In genomic region chr11:88174627-88175003, GRCh38 we compare ENCODE assay signal across 8 cellular contexts. TPM values are rescaled to one million over a fixed set of nuclear protein-coding genes. Genes with fewer than 3 reads are reported as not detected.
DNase-seq lines count a peak whose midpoint lies in the region; ATAC-seq and TF ChIP-seq lines count a peak whose summit lies in the region.

No MANE protein-coding gene starts in this region.

- H3K4me3 ChIP-seq in vagina, result peak overlapping the region; percentile 53 to 58

- intact Hi-C loops in activated T-helper 2 cell treated with anti-CD3 and anti-CD28 coated beads, Interferon-gamma antibody, Interleukin-2, Interleukin-4, amounts not matched to agents 10 μg/mL and 5 μg/mL and 100 μg/mL, durations not matched to agents 14 hours and 24 hours and 36 hours (cut with micrococcal nuclease), result loop anchor here (2.0 kb wide), 1 partner anchor 162 kb away; the partner anchor contains the start of gene CTSC
- intact Hi-C loops in vagina (cut with DNase I), result no loop called here

- H3K27ac ChIP-seq in vagina, result peak overlapping the region; percentile 59

- peak overlapping the region; percentile 72 for H3K4me3 Mint-ChIP-seq in activated T-helper 2 cell treated with anti-CD3 and anti-CD28 coated beads, Interferon-gamma antibody, Interleukin-2, Interleukin-4, amounts not matched to agents 10 μg/mL and 5 μg/mL and 100 μg/mL, durations not matched to agents 14 hours and 24 hours and 36 hours (ENCODE audit: low read depth)

- no peaks in the 10 kb centered on the region for H3K36me3 ChIP-seq in vagina

- no peak for TF ChIP-seq POLR2A in vagina (IDR thresholded peaks at IDR 0.05)

- H3K27me3 Mint-ChIP-seq in activated T-helper 2 cell treated with anti-CD3 and anti-CD28 coated beads, Interferon-gamma antibody, Interleukin-2, Interleukin-4, amounts not matched to agents 10 μg/mL and 5 μg/mL and 100 μg/mL, durations not matched to agents 14 hours and 24 hours and 36 hours (ENCODE audit: low read depth), result peaks cover 15% of the 10 kb centered on the region

- peaks cover 74% of the 10 kb centered on the region for H3K4me1 ChIP-seq in vagina

- TF ChIP-seq CTCF in omental fat pad (IDR thresholded peaks at IDR 0.05), result no peak
- no peak for TF ChIP-seq CTCF in vagina (IDR thresholded peaks at IDR 0.05)

- no peaks in the 10 kb centered on the region for H3K36me3 Mint-ChIP-seq in activated T-helper 2 cell treated with anti-CD3 and anti-CD28 coated beads, Interferon-gamma antibody, Interleukin-2, Interleukin-4, amounts not matched to agents 10 μg/mL and 5 μg/mL and 100 μg/mL, durations not matched to agents 14 hours and 24 hours and 36 hours (ENCODE audit: low read depth)

- no peaks in the 10 kb centered on the region for H3K9me3 ChIP-seq in vagina

- H3K4me1 Mint-ChIP-seq in activated T-helper 2 cell treated with anti-CD3 and anti-CD28 coated beads, Interferon-gamma antibody, Interleukin-2, Interleukin-4, amounts not matched to agents 10 μg/mL and 5 μg/mL and 100 μg/mL, durations not matched to agents 14 hours and 24 hours and 36 hours (ENCODE audit: low read depth), result peaks cover 42% of the 10 kb centered on the region

- peak; percentile 54 for ATAC-seq in GM21526 (IDR thresholded peaks at IDR 0.05; ENCODE audit: low FRiP score, unreplicated experiment)
- peak; percentile 93 for ATAC-seq in omental fat pad (ENCODE audit: low FRiP score)

- DNase-seq in ELF-1 (ENCODE audit: low read depth, low spot score) (peak; percentile 49), M059J (ENCODE audit: low read depth) (peak; percentile 76), globus pallidus (ENCODE audit: low spot score) (peak; percentile 11), omental fat pad (ENCODE audit: low spot score) (peak; percentile 53), vagina (ENCODE audit: extremely low spot score in 2 of 2) (no peak), NCI-H2196 treated with DMSO at 0.1 percent for 48 hours (lab: John Stamatoyannopoulos, UW; ENCODE audit: unreplicated experiment) (no peak)
- DNase-seq in activated T-helper 2 cell treated with anti-CD3 and anti-CD28 coated beads, Interferon-gamma antibody, Interleukin-2, Interleukin-4, amounts not matched to agents 10 μg/mL and 5 μg/mL and 100 μg/mL, durations not matched to agents 14 hours and 24 hours and 36 hours (ENCODE audit: low spot score), result peak; percentile 20

- H3K27me3 ChIP-seq in vagina, result no peaks in the 10 kb centered on the region

- H3K9me3 Mint-ChIP-seq in activated T-helper 2 cell treated with anti-CD3 and anti-CD28 coated beads, Interferon-gamma antibody, Interleukin-2, Interleukin-4, amounts not matched to agents 10 μg/mL and 5 μg/mL and 100 μg/mL, durations not matched to agents 14 hours and 24 hours and 36 hours, result no peaks in the 10 kb centered on the region

- H3K27ac Mint-ChIP-seq in activated T-helper 2 cell treated with anti-CD3 and anti-CD28 coated beads, Interferon-gamma antibody, Interleukin-2, Interleukin-4, amounts not matched to agents 10 μg/mL and 5 μg/mL and 100 μg/mL, durations not matched to agents 14 hours and 24 hours and 36 hours, result peak overlapping the region; percentile 39

RNA-seq across cellular contexts. Expression of gene RAB38, which starts 0.6 kb away (rescaled TPM):
- total RNA-seq in M059J (2014; rRNA removed; shearing (Covaris generic)), result 7.3 and 9.2 TPM in 2 replicates
- total RNA-seq in activated T-helper 2 cell treated with anti-CD3 and anti-CD28 coated beads, Interferon-gamma antibody, Interleukin-2, Interleukin-4, amounts not matched to agents 10 μg/mL and 5 μg/mL and 100 μg/mL, durations not matched to agents 14 hours and 24 hours and 36 hours, result 2.0 and 2.3 TPM in 2 replicates
- total RNA-seq in omental fat pad, result 10 to 100 TPM in 1 of 4 donors, 1 to 10 TPM in 2, not detected in 1; 1.9 to 11.8 (median 4.0) TPM
- total RNA-seq in vagina, result 24.1 TPM

Comparison
In these comparisons a context has a peak if more than half of its experiments do, and no peak if none do; other contexts are left out.
1. DNase-seq: peak in ELF-1 (single experiment), M059J (single experiment), activated T-helper 2 cell treated with anti-CD3 and anti-CD28 coated beads, Interferon-gamma antibody, Interleukin-2, Interleukin-4, amounts not matched to agents 10 μg/mL and 5 μg/mL and 100 μg/mL, durations not matched to agents 14 hours and 24 hours and 36 hours (single experiment), globus pallidus (single experiment) and omental fat pad (single experiment); none in vagina (0 of 2) and NCI-H2196 treated with DMSO at 0.1 percent for 48 hours (single experiment).